8 cellular contexts compared by ENCODE assay signal in genomic region chr21:46285206-46285661, GRCh38. TPM values are rescaled to one million over a fixed set of nuclear protein-coding genes. Genes with fewer than 3 reads are reported as not detected.
A peak's percentile ranks its signal among the peaks of the same experiment; 100 is the strongest.
DNase-seq lines count a peak whose midpoint lies in the region; ATAC-seq and TF ChIP-seq lines count a peak whose summit lies in the region.

TSS of gene MCM3AP (minus strand) at chr21:46285611. CDS start at chr21:46285286, 325 bp downstream.

- WGBS in ectodermal cell, 2 experiments, result 52 to 53% methylated on average over 6 of the region's 6 CpGs

- peak within 1 kb of the TSS; percentile 77 for H3K4me3 ChIP-seq in AG10803 (ENCODE audit: low read length)
- peak within 1 kb of the TSS; percentile 86 for H3K4me3 ChIP-seq in ectodermal cell (ENCODE audit: insufficient read depth, low read depth, low read length)
- H3K4me3 ChIP-seq in mucosa of stomach (ENCODE audit: low read length), result peak within 1 kb of the TSS; percentile 97

- no peak for TF ChIP-seq CTCF in AG10803 (conservative IDR thresholded peaks at IDR 0.05; ENCODE audit: low read length)

- no peaks in the 10 kb centered on the region for H3K27me3 ChIP-seq in ectodermal cell (ENCODE audit: control insufficient read depth, insufficient read depth, low read length, poor library complexity, severe bottlenecking)
- no peaks in the 10 kb centered on the region for H3K27me3 ChIP-seq in mucosa of stomach (ENCODE audit: control insufficient read depth, insufficient read depth, low read length)

- peak within 1 kb of the TSS; percentile 91 for H3K27ac ChIP-seq in ectodermal cell (ENCODE audit: insufficient read depth, low read depth, low read length, poor library complexity, severe bottlenecking)

- H3K36me3 ChIP-seq in ectodermal cell (ENCODE audit: control insufficient read depth, insufficient read depth, low read length), result peaks cover 15% of the 10 kb centered on the region
- H3K36me3 ChIP-seq in mucosa of stomach (ENCODE audit: control insufficient read depth, insufficient read depth, low read length), result peaks cover 4% of the 10 kb centered on the region

- DNase-seq in AG10803 (ENCODE audit: low read depth) (no peak), NCI-H460 (ENCODE audit: extremely low read depth, low read depth) (no peak), NCI-H446 (lab: John Stamatoyannopoulos, UW) (no peak), GM19240 (ENCODE audit: insufficient read length, low spot score) (no peak)

- H3K9ac ChIP-seq in mucosa of stomach (ENCODE audit: low read length), result peak within 1 kb of the TSS; percentile 71

- ATAC-seq in GM18858 (IDR thresholded peaks at IDR 0.05; ENCODE audit: unreplicated experiment), result no peak
- no peak for ATAC-seq in HG02798 (IDR thresholded peaks at IDR 0.05; ENCODE audit: poor library complexity, unreplicated experiment)

- H3K4me1 ChIP-seq in ectodermal cell (ENCODE audit: control insufficient read depth, insufficient read depth, low read length) (peaks cover 12% of the 10 kb centered on the region), mucosa of stomach (ENCODE audit: control insufficient read depth, insufficient read depth, low read length) (peaks cover 23% of the 10 kb centered on the region)

- H3K9me3 ChIP-seq in ectodermal cell (ENCODE audit: control insufficient read depth, low read length), result no peaks in the 10 kb centered on the region
- H3K9me3 ChIP-seq in mucosa of stomach (ENCODE audit: control insufficient read depth, low read length), result no peaks in the 10 kb centered on the region

RNA-seq across cellular contexts. Expression of gene MCM3AP, which starts in this region (rescaled TPM):
- 28.9 and 38.8 TPM in 2 replicates for total RNA-seq in NCI-H460 (2014; rRNA removed; shearing (Covaris generic))
- polyA plus RNA-seq in NCI-H460 (2014; cell fraction: nucleus; rRNA removed), result 64.1 and 103 TPM in 2 replicates
- 117 TPM for polyA plus RNA-seq in ectodermal cell (2013, experiment 1 of 4)
- polyA plus RNA-seq in ectodermal cell (2013, experiment 2 of 4), result 117 TPM
- polyA plus RNA-seq in ectodermal cell (2013, experiment 3 of 4), result 94.0 TPM
- polyA plus RNA-seq in ectodermal cell (2013, experiment 4 of 4), result 101 TPM
